ENCODE assay signal across 19 cellular contexts in the genomic region with DNA sequence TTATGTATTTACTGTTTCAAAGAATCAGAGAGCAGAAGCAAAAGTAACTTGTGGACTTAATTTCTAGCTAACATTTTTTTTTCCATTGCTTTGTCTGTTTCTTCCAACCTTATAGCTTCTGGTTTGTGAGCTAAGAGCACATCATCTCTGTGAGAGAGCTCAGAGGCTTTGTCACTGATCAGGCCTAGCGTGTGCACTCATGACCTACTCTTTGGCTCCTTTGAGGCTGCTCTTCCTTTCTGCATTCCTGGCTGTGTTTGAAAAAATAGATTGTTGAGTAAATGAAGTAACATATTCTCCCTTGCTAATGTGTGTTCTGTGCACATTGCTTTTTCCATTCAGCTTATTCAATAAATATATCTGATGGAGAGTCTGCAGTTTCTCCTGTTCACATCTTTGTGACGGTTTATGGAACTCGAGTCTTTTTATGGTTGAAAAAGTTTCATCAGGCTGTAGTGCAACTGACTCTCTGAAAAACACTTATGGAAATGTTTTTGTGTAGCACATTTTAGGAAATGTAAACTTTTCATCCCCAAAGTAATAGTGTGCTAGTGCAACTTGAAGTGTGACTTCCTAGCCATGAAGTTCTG.
DNase-seq lines count a peak whose midpoint lies in the region; ATAC-seq, FAIRE-seq and TF ChIP-seq lines count a peak whose summit lies in the region.
"Had no signal": no experiment of that assay in that cellular context is flagged by ENCODE, and none has a peak within 500 bp of the region (broad histone marks: within the 10 kb centered on the region; RNA-seq: fewer than 3 reads in every experiment).

No MANE protein-coding gene starts in this region.

- H3K36me3 Mint-ChIP-seq in chondrocyte (ENCODE audit: low read depth) (peaks cover 6% of the 10 kb centered on the region), progenitor cell of endocrine pancreas (ENCODE audit: insufficient read depth) (peaks cover 13% of the 10 kb centered on the region)

- no peaks in the 10 kb centered on the region for H3K36me3 ChIP-seq in left ventricle myocardium inferior

- H3K4me3 Mint-ChIP-seq in chondrocyte (ENCODE audit: unreplicated experiment) (no peak overlapping the region), progenitor cell of endocrine pancreas (ENCODE audit: low read depth) (no peak overlapping the region)
- H3K4me3 Mint-ChIP-seq: CD4-positive, alpha-beta memory T cell; endodermal cell had no signal

- H3K27ac Mint-ChIP-seq in chondrocyte (ENCODE audit: unreplicated experiment): peak overlapping the region; percentile 62
- peak overlapping the region; percentile 33 for H3K27ac Mint-ChIP-seq in progenitor cell of endocrine pancreas
- H3K27ac Mint-ChIP-seq: endodermal cell had no signal

- H3K4me1 ChIP-seq in left ventricle myocardium inferior: peaks cover 85% of the 10 kb centered on the region
- H3K4me1 ChIP-seq: testis had no signal

- H3K27me3 Mint-ChIP-seq in chondrocyte (ENCODE audit: low read depth) (no peaks in the 10 kb centered on the region), progenitor cell of endocrine pancreas (no peaks in the 10 kb centered on the region)
- H3K27me3 Mint-ChIP-seq: CD4-positive, alpha-beta memory T cell had no signal

- peak overlapping the region; percentile 64 for H3K27ac ChIP-seq in left ventricle myocardium inferior (replicated peaks)
- H3K27ac ChIP-seq: foreskin keratinocyte, RWPE1, testis had no signal

- H3K9me3 Mint-ChIP-seq in chondrocyte (ENCODE audit: low read depth): peaks cover 14% of the 10 kb centered on the region
- H3K9me3 Mint-ChIP-seq in progenitor cell of endocrine pancreas (ENCODE audit: low read depth): peaks cover 16% of the 10 kb centered on the region

- FAIRE-seq in GM18507 (lab: Jason Lieb, UNC): peak; percentile 57

- H3K27me3 ChIP-seq in left ventricle myocardium inferior (ENCODE audit: low read depth): no peaks in the 10 kb centered on the region
- H3K27me3 ChIP-seq: foreskin keratinocyte, testis had no signal

- H3K4me1 Mint-ChIP-seq in chondrocyte (ENCODE audit: low read depth) (peaks cover 40% of the 10 kb centered on the region), progenitor cell of endocrine pancreas (ENCODE audit: low read depth) (no peaks in the 10 kb centered on the region)

- ATAC-seq in SK-N-SH treated with all-trans-retinoic acid at 6 μM for 48 hours: no peak
- ATAC-seq in GM19397 (IDR thresholded peaks at IDR 0.05; ENCODE audit: unreplicated experiment): no peak
- no peak for ATAC-seq in GM19324 (IDR thresholded peaks at IDR 0.05; ENCODE audit: low FRiP score, unreplicated experiment)
- ATAC-seq: foreskin keratinocyte had no signal

- no peaks in the 10 kb centered on the region for H3K9me3 ChIP-seq in left ventricle myocardium inferior (replicated peaks)
- H3K9me3 ChIP-seq: testis had no signal

- no peak overlapping the region for H3K4me3 ChIP-seq in left ventricle myocardium inferior
- H3K4me3 ChIP-seq: testis had no signal

- TF ChIP-seq CTCF in chondrocyte (IDR thresholded peaks at IDR 0.05) (no peak), left ventricle myocardium inferior (IDR thresholded peaks at IDR 0.05; ENCODE audit: borderline replicate concordance) (no peak), progenitor cell of endocrine pancreas (IDR thresholded peaks at IDR 0.05; ENCODE audit: unreplicated experiment) (no peak)

- intact Hi-C loops in left ventricle myocardium inferior (cut with micrococcal nuclease): no loop called here

- no peak for DNase-seq in GM18507 (ENCODE audit: extremely low spot score, insufficient read length, low read depth)
- no peak for DNase-seq in chondrocyte (ENCODE audit: low spot score)
- no peak for DNase-seq in left ventricle myocardium inferior
- DNase-seq in progenitor cell of endocrine pancreas (ENCODE audit: low spot score, unreplicated experiment): no peak
- DNase-seq in HuH-7 (ENCODE audit: low spot score): no peak
- DNase-seq: activated naive CD4-positive, alpha-beta T cell; amygdala; CD4-positive, alpha-beta memory T cell; DMS79 treated with DMSO at 0.1 percent for 48 hours; endodermal cell; foreskin keratinocyte; NCI-H1092 treated with DMSO at 0.1 percent for 48 hours; NCI-H2081 treated with DMSO at 0.1 percent for 48 hours; NCI-H524; testis had no signal

TF ChIP-seq in SK-N-SH treated with all-trans-retinoic acid at 6 μM for 48 hours, 23 proteins besides CTCF, POLR2A, EP300 and RAD21:
- no peak for TF ChIP-seq ZFP3 (CRISPR knock-in tag; IDR thresholded peaks at IDR 0.05)
- no peak for TF ChIP-seq TOX (CRISPR knock-in tag; IDR thresholded peaks at IDR 0.05; ENCODE audit: borderline replicate concordance)
- no peak for TF ChIP-seq ZC3H10 (CRISPR knock-in tag; IDR thresholded peaks at IDR 0.05)
